In genomic region chr3:43950775-43951174, GRCh38 we compare ENCODE assay signal across 17 cellular contexts.
"Had no signal": no experiment of that assay in that cellular context is flagged by ENCODE, and none has a peak within 500 bp of the region (broad histone marks: within the 10 kb centered on the region; RNA-seq: fewer than 3 reads in every experiment).

No MANE protein-coding gene starts in this region.

- H3K36me3 ChIP-seq: adrenal gland, gastroesophageal sphincter, heart right ventricle, suprapubic skin, transverse colon, vagina had no signal

- H3K27me3 ChIP-seq: vagina had no signal

- H3K9me3 ChIP-seq: adrenal gland, gastroesophageal sphincter, heart right ventricle, psoas muscle, suprapubic skin, transverse colon, vagina had no signal

- H3K4me3 ChIP-seq: adrenal gland, gastroesophageal sphincter, heart right ventricle, psoas muscle, suprapubic skin, transverse colon, vagina had no signal

- DNase-seq: activated CD4-positive, CD25-positive, alpha-beta regulatory T cell; activated gamma-delta T cell; adrenal gland; effector CD8-positive, alpha-beta T cell; heart right ventricle; mesenchymal stem cell; naive thymus-derived CD8-positive, alpha-beta T cell; psoas muscle; right cardiac atrium; T-helper 9 cell; transverse colon had no signal

- H3K27ac ChIP-seq: adrenal gland, gastroesophageal sphincter, heart right ventricle, psoas muscle, suprapubic skin, transverse colon, vagina had no signal

- H3K36me3 Mint-ChIP-seq: naive thymus-derived CD8-positive, alpha-beta T cell had no signal

- H3K4me3 Mint-ChIP-seq: dendritic cell treated with granulocyte-macrophage colony-stimulating factor and Interleukin-4, amounts not matched to agents 40 ng/mL and 50 ng/mL, for 4 days; stimulated activated naive CD8-positive, alpha-beta T cell treated with anti-CD3 and anti-CD28 coated beads, Interleukin-15, Interleukin-2, amounts not matched to agents 100 ng/mL and 50 ng/mL, for 24 hours had no signal

- H3K9me3 Mint-ChIP-seq: dendritic cell treated with granulocyte-macrophage colony-stimulating factor and Interleukin-4, amounts not matched to agents 40 ng/mL and 50 ng/mL, for 4 days; naive thymus-derived CD8-positive, alpha-beta T cell; stimulated activated naive CD8-positive, alpha-beta T cell treated with anti-CD3 and anti-CD28 coated beads, Interleukin-15, Interleukin-2, amounts not matched to agents 100 ng/mL and 50 ng/mL, for 24 hours had no signal

- ATAC-seq: esophagus mucosa, gastroesophageal sphincter, heart right ventricle, psoas muscle, right cardiac atrium had no signal

- H3K27ac Mint-ChIP-seq: dendritic cell treated with granulocyte-macrophage colony-stimulating factor and Interleukin-4, amounts not matched to agents 40 ng/mL and 50 ng/mL, for 4 days; stimulated activated naive CD8-positive, alpha-beta T cell treated with anti-CD3 and anti-CD28 coated beads, Interleukin-15, Interleukin-2, amounts not matched to agents 100 ng/mL and 50 ng/mL, for 24 hours had no signal

- H3K4me1 ChIP-seq: psoas muscle, suprapubic skin, vagina had no signal
